Comparison of ENCODE assay signal across 14 cellular contexts in genomic region chr3:172752651-172753050, GRCh38.
DNase-seq lines count a peak whose midpoint lies in the region; ATAC-seq, FAIRE-seq and TF ChIP-seq lines count a peak whose summit lies in the region.
"Had no signal": no experiment of that assay in that cellular context is flagged by ENCODE, and none has a peak within 500 bp of the region (broad histone marks: within the 10 kb centered on the region; RNA-seq: fewer than 3 reads in every experiment).

No MANE protein-coding gene starts in this region.

- peaks cover 57% of the 10 kb centered on the region for H3K79me2 ChIP-seq in ACC112 (ENCODE audit: control insufficient read depth, insufficient read depth, low read length, unreplicated experiment)

- H3K27me3 ChIP-seq in ACC112 (ENCODE audit: insufficient read depth, low read length) (no peaks in the 10 kb centered on the region), iPS-18a (ENCODE audit: control insufficient read depth, insufficient read depth, low read length) (no peaks in the 10 kb centered on the region)

- no peak overlapping the region for H3K9ac ChIP-seq in iPS-18a (ENCODE audit: low read length)

- H3K27ac ChIP-seq in ACC112 (ENCODE audit: low read depth, low read length), result no peak overlapping the region
- no peak overlapping the region for H3K27ac ChIP-seq in iPS-18a (ENCODE audit: low read length)

- H3K4me3 ChIP-seq in ACC112 (ENCODE audit: low read depth, low read length) (peak overlapping the region; percentile 87), iPS-18a (ENCODE audit: low read length) (peak overlapping the region; percentile 1)

- H3K36me3 ChIP-seq in ACC112 (ENCODE audit: insufficient read depth, low read length) (peaks cover 18% of the 10 kb centered on the region), iPS-18a (ENCODE audit: control insufficient read depth, low read depth, low read length) (peaks cover 39% of the 10 kb centered on the region)

- ATAC-seq in GM18861 (IDR thresholded peaks at IDR 0.05; ENCODE audit: unreplicated experiment) (no peak), HG02885 (IDR thresholded peaks at IDR 0.05; ENCODE audit: poor library complexity, unreplicated experiment) (no peak)
- no peak for ATAC-seq in stimulated activated naive CD8-positive, alpha-beta T cell treated with anti-CD3 and anti-CD28 coated beads, Interleukin-15, amount 100 ng/mL, for 72 hours

- TF ChIP-seq POLR2A in H54 (IDR thresholded peaks at IDR 0.05; ENCODE audit: low read depth, low read length), result no peak

- H3K4me1 Mint-ChIP-seq in T-helper 2 cell treated with Interferon-gamma antibody and Interleukin-4, amounts not matched to agents 5 μg/mL and 100 μg/mL, for 36 hours (ENCODE audit: low read depth), result peaks cover 41% of the 10 kb centered on the region
- peaks cover 26% of the 10 kb centered on the region for H3K4me1 Mint-ChIP-seq in stimulated activated naive CD8-positive, alpha-beta T cell treated with anti-CD3 and anti-CD28 coated beads, Interleukin-15, amount 100 ng/mL, for 72 hours

- H3K4me3 Mint-ChIP-seq in T-helper 2 cell treated with Interferon-gamma antibody and Interleukin-4, amounts not matched to agents 5 μg/mL and 100 μg/mL, for 36 hours, result peak overlapping the region; percentile 98
- H3K4me3 Mint-ChIP-seq in stimulated activated naive CD8-positive, alpha-beta T cell treated with anti-CD3 and anti-CD28 coated beads, Interleukin-15, amount 100 ng/mL, for 72 hours, result peak overlapping the region in 1 of 2 donors; percentile 100
- H3K4me3 Mint-ChIP-seq: dendritic cell treated with granulocyte-macrophage colony-stimulating factor and Interleukin-4, amounts not matched to agents 40 ng/mL and 50 ng/mL, for 4 days had no signal

- H3K4me1 ChIP-seq in ACC112 (ENCODE audit: control insufficient read depth, insufficient read depth, low read length, unreplicated experiment), result peaks cover 42% of the 10 kb centered on the region
- peaks cover 5% of the 10 kb centered on the region for H3K4me1 ChIP-seq in iPS-18a (ENCODE audit: control insufficient read depth, low read depth, low read length)

- no peak for DNase-seq in H54 (ENCODE audit: insufficient read length, low spot score)
- DNase-seq in T-helper 2 cell treated with Interferon-gamma antibody and Interleukin-4, amounts not matched to agents 5 μg/mL and 100 μg/mL, for 36 hours (ENCODE audit: low spot score), result no peak
- no peak for DNase-seq in effector CD4-positive, alpha-beta T cell
- no peak for DNase-seq in stimulated activated naive CD8-positive, alpha-beta T cell treated with anti-CD3 and anti-CD28 coated beads, Interleukin-15, amount 100 ng/mL, for 72 hours
- DNase-seq: activated CD8-positive, alpha-beta memory T cell treated with anti-CD3 and anti-CD28 coated beads for 24 hours; amygdala; C1 segment of cervical spinal cord; stimulated activated CD4-positive, alpha-beta T cell treated with anti-CD3 and anti-CD28 coated beads, Interleukin-2, amount 100 ng/mL, for 48 hours; stimulated activated naive CD4-positive, alpha-beta T cell had no signal

- H2AFZ ChIP-seq in ACC112 (ENCODE audit: low read length, unreplicated experiment), result no peak overlapping the region

- peaks cover 45% of the 10 kb centered on the region for H3K36me3 Mint-ChIP-seq in T-helper 2 cell treated with Interferon-gamma antibody and Interleukin-4, amounts not matched to agents 5 μg/mL and 100 μg/mL, for 36 hours (ENCODE audit: low read depth)

- H3K27me3 Mint-ChIP-seq in T-helper 2 cell treated with Interferon-gamma antibody and Interleukin-4, amounts not matched to agents 5 μg/mL and 100 μg/mL, for 36 hours (ENCODE audit: low read depth), result no peaks in the 10 kb centered on the region
- no peaks in the 10 kb centered on the region for H3K27me3 Mint-ChIP-seq in stimulated activated naive CD8-positive, alpha-beta T cell treated with anti-CD3 and anti-CD28 coated beads, Interleukin-15, amount 100 ng/mL, for 72 hours
- H3K27me3 Mint-ChIP-seq: dendritic cell treated with granulocyte-macrophage colony-stimulating factor and Interleukin-4, amounts not matched to agents 40 ng/mL and 50 ng/mL, for 4 days had no signal

- FAIRE-seq in H54 (lab: Jason Lieb, UNC), result peak; percentile 33

- H3K27ac Mint-ChIP-seq in T-helper 2 cell treated with Interferon-gamma antibody and Interleukin-4, amounts not matched to agents 5 μg/mL and 100 μg/mL, for 36 hours, result peak overlapping the region; percentile 99
- H3K27ac Mint-ChIP-seq in stimulated activated naive CD8-positive, alpha-beta T cell treated with anti-CD3 and anti-CD28 coated beads, Interleukin-15, amount 100 ng/mL, for 72 hours, result no peak overlapping the region
- H3K27ac Mint-ChIP-seq: dendritic cell treated with granulocyte-macrophage colony-stimulating factor and Interleukin-4, amounts not matched to agents 40 ng/mL and 50 ng/mL, for 4 days had no signal

- no peaks in the 10 kb centered on the region for H3K9me3 ChIP-seq in iPS-18a (ENCODE audit: control insufficient read depth, low read depth, low read length)

- H3K9me3 Mint-ChIP-seq in T-helper 2 cell treated with Interferon-gamma antibody and Interleukin-4, amounts not matched to agents 5 μg/mL and 100 μg/mL, for 36 hours, result no peaks in the 10 kb centered on the region
- no peaks in the 10 kb centered on the region for H3K9me3 Mint-ChIP-seq in stimulated activated naive CD8-positive, alpha-beta T cell treated with anti-CD3 and anti-CD28 coated beads, Interleukin-15, amount 100 ng/mL, for 72 hours
- H3K9me3 Mint-ChIP-seq: dendritic cell treated with granulocyte-macrophage colony-stimulating factor and Interleukin-4, amounts not matched to agents 40 ng/mL and 50 ng/mL, for 4 days had no signal
